Comparison of ENCODE assay signal across 20 cellular contexts in genomic region chr9:72911816-72912215, GRCh38. TPM values are rescaled to one million over a fixed set of nuclear protein-coding genes. Genes with fewer than 3 reads are reported as not detected.
DNase-seq lines count a peak whose midpoint lies in the region; ATAC-seq, FAIRE-seq and TF ChIP-seq lines count a peak whose summit lies in the region.
"Had no signal": no experiment of that assay in that cellular context is flagged by ENCODE, and none has a peak within 500 bp of the region (broad histone marks: within the 10 kb centered on the region; RNA-seq: fewer than 3 reads in every experiment).

No MANE protein-coding gene starts in this region.

- CTCF ChIA-PET in HepG2 (lab: Yijun Ruan, JAX; ENCODE audit: low intra/inter-chr PET ratio, low total read pairs), result no interaction called here

- TF ChIP-seq CTCF in HepG2 (CRISPR knock-in tag; IDR thresholded peaks at IDR 0.05) (no peak), right lobe of liver (IDR thresholded peaks at IDR 0.05) (no peak), neural crest cell (conservative IDR thresholded peaks at IDR 0.05) (no peak), testis (IDR thresholded peaks at IDR 0.05) (no peak), chondrocyte (IDR thresholded peaks at IDR 0.05) (no peak), foreskin keratinocyte (conservative IDR thresholded peaks at IDR 0.05) (no peak)

- TF ChIP-seq EP300 in HepG2 (IDR thresholded peaks at IDR 0.05; ENCODE audit: low read depth in 2 of 2, low read length in 2 of 2) (no peak), HepG2 (CRISPR knock-in tag; IDR thresholded peaks at IDR 0.05; ENCODE audit: borderline replicate concordance) (no peak)

- H3K4me3 Mint-ChIP-seq in neural crest cell, result no peak overlapping the region
- no peak overlapping the region for H3K4me3 Mint-ChIP-seq in chondrocyte (ENCODE audit: unreplicated experiment)
- H3K4me3 Mint-ChIP-seq: B cell; CD4-positive, CD25-positive, alpha-beta regulatory T cell; CD8-positive, alpha-beta memory T cell had no signal

- no peak overlapping the region for H2AFZ ChIP-seq in HepG2 (ENCODE audit: low read length)

- ATAC-seq in HepG2 (no peak), right lobe of liver (no peak), foreskin keratinocyte (no peak)

- no peaks in the 10 kb centered on the region for H3K79me2 ChIP-seq in HepG2 (ENCODE audit: insufficient read depth, low read length)

- no peak for TF ChIP-seq RAD21 in HepG2 (CRISPR knock-in tag; IDR thresholded peaks at IDR 0.05)

- 96% methylated on average over 2 of the region's 2 CpGs for WGBS in HepG2 (ENCODE audit: low lambda C conversion rate)
- WGBS in right lobe of liver (ENCODE audit: insufficient coverage, low coverage, low lambda C conversion rate, missing lambda C conversion rate), result 95% methylated on average over 2 of the region's 2 CpGs
- WGBS in testis, 2 donors, result 29 to 31% methylated on average over 2 of the region's 2 CpGs

- intact Hi-C loops in HepG2 (cut with micrococcal nuclease; ENCODE audit: unreplicated experiment), result no loop called here
- intact Hi-C loops in right lobe of liver (cut with DNase I), result no loop called here
- intact Hi-C loops in testis (cut with DNase I; ENCODE audit: low total_unique reads), result no loop called here

- no peak overlapping the region for H3K4me2 ChIP-seq in HepG2 (ENCODE audit: low read depth, low read length)
- H3K4me2 ChIP-seq: BLaER1 treated with 17β-estradiol and CSF1 and Interleukin-3, amounts not matched to agents 10 nM and 100 nM had no signal

- no peak overlapping the region for H3K27ac Mint-ChIP-seq in neural crest cell (ENCODE audit: unreplicated experiment)
- no peak overlapping the region for H3K27ac Mint-ChIP-seq in chondrocyte (ENCODE audit: unreplicated experiment)
- H3K27ac Mint-ChIP-seq: B cell; CD4-positive, CD25-positive, alpha-beta regulatory T cell had no signal

- H3K4me1 ChIP-seq in HepG2 (ENCODE audit: insufficient read depth, low read length), result no peaks in the 10 kb centered on the region
- peaks cover 0 to 16% (median 2%) of the 10 kb centered on the region in 4 donors for H3K4me1 ChIP-seq in right lobe of liver
- peaks cover 22% of the 10 kb centered on the region for H3K4me1 ChIP-seq in testis
- H3K4me1 ChIP-seq in foreskin keratinocyte, result no peaks in the 10 kb centered on the region
- H3K4me1 ChIP-seq: BLaER1 treated with 17β-estradiol and CSF1 and Interleukin-3, amounts not matched to agents 10 nM and 100 nM; Caco-2; HAP-1 had no signal

- no peaks in the 10 kb centered on the region for H4K20me1 ChIP-seq in HepG2 (ENCODE audit: insufficient read depth, low read length)
- H4K20me1 ChIP-seq: BLaER1 treated with 17β-estradiol and CSF1 and Interleukin-3, amounts not matched to agents 10 nM and 100 nM had no signal

- H3K27ac ChIP-seq in HepG2 (ENCODE audit: extremely low read length, insufficient read depth, low read length), result no peak overlapping the region
- H3K27ac ChIP-seq in right lobe of liver, result no peak overlapping the region
- H3K27ac ChIP-seq in testis, result peak overlapping the region; percentile 81 to 88
- no peak overlapping the region for H3K27ac ChIP-seq in foreskin keratinocyte
- H3K27ac ChIP-seq: BLaER1 treated with 17β-estradiol and CSF1 and Interleukin-3, amounts not matched to agents 10 nM and 100 nM had no signal

- DNase-seq in HepG2 (ENCODE audit: low spot score) (no peak), right lobe of liver (no peak), neural crest cell (ENCODE audit: low read depth, low spot score) (peak; percentile 7), testis (peak; percentile 90), chondrocyte (ENCODE audit: low spot score) (no peak), H4 (ENCODE audit: low spot score) (no peak), foreskin keratinocyte (no peak)
- DNase-seq: 8988T; Caco-2; CD4-positive, CD25-positive, alpha-beta regulatory T cell; CD8-positive, alpha-beta memory T cell; IMR-90 had no signal

- TF ChIP-seq POLR2A in HepG2 (IDR thresholded peaks at IDR 0.05; ENCODE audit: insufficient read depth in 1 of 2, low read depth in 2 of 2, low read length in 2 of 2), result no peak
- TF ChIP-seq POLR2A in right lobe of liver (IDR thresholded peaks at IDR 0.05), result no peak
- TF ChIP-seq POLR2A in testis (IDR thresholded peaks at IDR 0.05), result no peak

- H3K9ac ChIP-seq in HepG2 (ENCODE audit: insufficient read depth, low read depth, low read length), result no peak overlapping the region
- H3K9ac ChIP-seq: BLaER1 treated with 17β-estradiol and CSF1 and Interleukin-3, amounts not matched to agents 10 nM and 100 nM had no signal

- FAIRE-seq in HepG2 (lab: Jason Lieb, UNC), result no peak
- FAIRE-seq: D721Med, G401.6, GM12891, GM19239, H1 had no signal

- H3K27me3 Mint-ChIP-seq in neural crest cell (ENCODE audit: low read depth) (no peaks in the 10 kb centered on the region), chondrocyte (ENCODE audit: low read depth) (peaks cover 13% of the 10 kb centered on the region)

- H3K9me3 Mint-ChIP-seq in neural crest cell (no peaks in the 10 kb centered on the region), chondrocyte (ENCODE audit: low read depth) (no peaks in the 10 kb centered on the region)
- H3K9me3 Mint-ChIP-seq: CD8-positive, alpha-beta memory T cell had no signal

- no peaks in the 10 kb centered on the region for H3K36me3 Mint-ChIP-seq in neural crest cell (ENCODE audit: low read depth)
- no peaks in the 10 kb centered on the region for H3K36me3 Mint-ChIP-seq in chondrocyte (ENCODE audit: low read depth)
- H3K36me3 Mint-ChIP-seq: CD4-positive, CD25-positive, alpha-beta regulatory T cell; CD8-positive, alpha-beta memory T cell had no signal

- in situ Hi-C loops in HepG2 (cut with HindIII; ENCODE audit: extremely low pct_ligation_motif_present, low pct_unique_long_range_greater_than_20kb), result no loop called here

- H3K4me1 Mint-ChIP-seq in neural crest cell (peaks cover 21% of the 10 kb centered on the region), chondrocyte (ENCODE audit: low read depth) (peaks cover 3% of the 10 kb centered on the region)
- H3K4me1 Mint-ChIP-seq: B cell; CD4-positive, CD25-positive, alpha-beta regulatory T cell; CD8-positive, alpha-beta memory T cell had no signal

- H3K9me3 ChIP-seq in HepG2 (ENCODE audit: low read length) (no peaks in the 10 kb centered on the region), right lobe of liver (no peaks in the 10 kb centered on the region), testis (no peaks in the 10 kb centered on the region)
- H3K9me3 ChIP-seq: BLaER1 treated with 17β-estradiol and CSF1 and Interleukin-3, amounts not matched to agents 10 nM and 100 nM; Caco-2; HAP-1 had no signal

- BruUV-seq in HepG2 (replicated peaks; lab: Mats Ljungman, UMichigan), result no TSS peak

- H3K27me3 ChIP-seq in HepG2 (ENCODE audit: control insufficient read depth in 1 of 2, insufficient read depth in 2 of 2, low read length in 2 of 2) (no peaks in the 10 kb centered on the region), right lobe of liver (no peaks in the 10 kb centered on the region), testis (no peaks in the 10 kb centered on the region), foreskin keratinocyte (no peaks in the 10 kb centered on the region)
- H3K27me3 ChIP-seq: BLaER1 treated with 17β-estradiol and CSF1 and Interleukin-3, amounts not matched to agents 10 nM and 100 nM had no signal

- H3K4me3 ChIP-seq in HepG2 (replicated peaks in 1 of 3; ENCODE audit: insufficient read depth in 1 of 3, low read depth in 2 of 3, low read length in 3 of 3), result no peak overlapping the region
- no peak overlapping the region for H3K4me3 ChIP-seq in right lobe of liver
- no peak overlapping the region for H3K4me3 ChIP-seq in testis
- H3K4me3 ChIP-seq: BLaER1 treated with 17β-estradiol and CSF1 and Interleukin-3, amounts not matched to agents 10 nM and 100 nM; HAP-1 had no signal

- POLR2A ChIA-PET in HepG2 (lab: Yijun Ruan, JAX), result no interaction called here

- H3K36me3 ChIP-seq in HepG2 (replicated peaks in 1 of 2; ENCODE audit: control insufficient read depth in 1 of 2, insufficient read depth in 2 of 2, low read length in 2 of 2), result peaks cover 11 to 63% of the 10 kb centered on the region in 2 experiments
- peaks cover 0 to 87% (median 25%) of the 10 kb centered on the region in 4 donors for H3K36me3 ChIP-seq in right lobe of liver
- no peaks in the 10 kb centered on the region for H3K36me3 ChIP-seq in testis (ENCODE audit: low read depth, missing control alignments)
- H3K36me3 ChIP-seq: BLaER1 treated with 17β-estradiol and CSF1 and Interleukin-3, amounts not matched to agents 10 nM and 100 nM; HAP-1 had no signal

TF ChIP-seq in HepG2, 621 proteins besides CTCF, POLR2A, EP300 and RAD21 (continues in another document):
- peak; percentile 38 for TF ChIP-seq RBM22 (optimal IDR thresholded peaks at IDR 0.05; ENCODE audit: low read length)

RNA-seq across cellular contexts. Expression of gene ALDH1A1, which starts 41.0 kb away (rescaled TPM):
- 439 and 686 TPM in 2 replicates for total RNA-seq in HepG2 (2016; rRNA removed; fragmentation: Illumina TruSeq; extraction: Trizol)
- total RNA-seq in HepG2 (2016; cell fraction: cytosol; rRNA removed; fragmentation: Illumina TruSeq; extraction: Trizol; ENCODE audit: low read depth), result 23.4 and 28.1 TPM in 2 replicates
- total RNA-seq in HepG2 (2016; cell fraction: insoluble cytoplasmic fraction; rRNA removed; fragmentation: Illumina TruSeq; extraction: Trizol), result 431 and 688 TPM in 2 replicates
- total RNA-seq in HepG2 (2016; cell fraction: membrane; rRNA removed; fragmentation: Illumina TruSeq; extraction: Trizol), result 55.9 and 65.7 TPM in 2 replicates
- total RNA-seq in HepG2 (2016; cell fraction: nucleus; rRNA removed; fragmentation: Illumina TruSeq; extraction: Trizol), result 230 and 235 TPM in 2 replicates
- polyA plus RNA-seq in HepG2 (2011; rRNA removed), result 50.0 and 88.2 TPM in 2 replicates
- 43.0 and 53.0 TPM in 2 replicates for polyA plus RNA-seq in HepG2 (2011; cell fraction: cytosol; rRNA removed)
- polyA plus RNA-seq in HepG2 (2011; cell fraction: nucleus; rRNA removed), result 15.1 and 17.0 TPM in 2 replicates
- 160 and 206 TPM in 2 replicates for polyA plus RNA-seq in HepG2 (2012)
- polyA plus RNA-seq in HepG2 (2016; cell fraction: cytosol; fragmentation: Illumina TruSeq; extraction: Trizol; ENCODE audit: low read depth), result 21.3 and 24.3 TPM in 2 replicates
- 619 and 655 TPM in 2 replicates for polyA plus RNA-seq in HepG2 (2016; cell fraction: insoluble cytoplasmic fraction; fragmentation: Illumina TruSeq; extraction: Trizol; ENCODE audit: low read depth)
- 40.3 and 48.6 TPM in 2 replicates for polyA plus RNA-seq in HepG2 (2016; cell fraction: membrane; fragmentation: Illumina TruSeq; extraction: Trizol; ENCODE audit: low read depth)
- polyA plus RNA-seq in HepG2 (2016; cell fraction: nucleus; fragmentation: Illumina TruSeq; extraction: Trizol; ENCODE audit: insufficient read depth, low read depth), result 212 and 215 TPM in 2 replicates
- 40.3 TPM in 1 of 2 replicates, not detected in the other for polyA minus RNA-seq in HepG2 (2011; rRNA and poly(A)+ RNA removed; ENCODE audit: low replicate concordance)
- 50.9 and 76.9 TPM in 2 replicates for polyA minus RNA-seq in HepG2 (2011; cell fraction: cytosol; rRNA and poly(A)+ RNA removed)
- polyA minus RNA-seq in HepG2 (2011; cell fraction: nucleus; rRNA and poly(A)+ RNA removed), result 88.4 and 90.4 TPM in 2 replicates
- total RNA-seq in right lobe of liver, result 1,000 to 10,000 TPM in 1 of 6 experiments, 100 to 1,000 TPM in 5; 309 to 1,702 (median 521) TPM
- 0.14 TPM in 2 replicates for total RNA-seq in neural crest cell
- total RNA-seq in testis, result 100 to 1,000 TPM; 337 to 474 TPM
- polyA plus RNA-seq in testis (ENCODE audit: insufficient read depth, low read depth, low replicate concordance), result 307 TPM
- total RNA-seq in chondrocyte, result 0.27 TPM in 1 of 3 replicates, not detected in the others
- 4.4 and 7.6 TPM in 2 replicates for total RNA-seq in H4 (2014; rRNA removed; shearing (Covaris generic))
- total RNA-seq in foreskin keratinocyte, result 1.4 TPM in 1 of 2 replicates, not detected in the other
- 0.02 and 0.94 TPM in 2 replicates for polyA plus RNA-seq in foreskin keratinocyte
- total RNA-seq: B cell, IMR-90 had no signal
- polyA plus RNA-seq: CD8-positive, alpha-beta memory T cell; IMR-90 had no signal

Comparison
In these comparisons a context has a peak if more than half of its experiments do, and no peak if none do; other contexts are left out.
1. DNase-seq: peak in neural crest cell (single experiment) and testis (single experiment); none in HepG2 (single experiment), right lobe of liver (0 of 3), chondrocyte (single experiment), H4 (single experiment) and foreskin keratinocyte (0 of 2).
2. H3K27ac ChIP-seq: peak in testis (2 of 2); none in HepG2 (single experiment), right lobe of liver (0 of 3) and foreskin keratinocyte (single experiment).